ENCODE assay signal across 22 cellular contexts in the genomic region with DNA sequence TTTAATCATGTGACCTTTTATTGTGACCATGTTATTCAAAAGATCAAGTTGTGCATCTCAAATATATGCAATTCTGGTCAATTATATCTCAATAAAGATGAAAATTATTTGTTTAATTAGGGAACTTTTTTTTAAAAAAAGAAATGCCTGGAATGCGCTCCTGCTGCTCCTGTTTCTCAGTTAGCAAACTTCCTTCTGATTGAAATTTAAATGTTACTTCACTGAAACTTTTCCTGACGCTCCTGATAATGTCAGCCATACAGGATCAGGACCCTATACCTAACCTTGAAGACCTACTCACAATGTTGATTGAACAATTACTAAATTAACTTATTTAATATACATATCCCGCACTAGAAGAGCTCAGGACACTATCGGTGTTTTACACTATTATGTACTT.
DNase-seq lines count a peak whose midpoint lies in the region; ATAC-seq, FAIRE-seq and TF ChIP-seq lines count a peak whose summit lies in the region.
"Had no signal": no experiment of that assay in that cellular context is flagged by ENCODE, and none has a peak within 500 bp of the region (broad histone marks: within the 10 kb centered on the region; RNA-seq: fewer than 3 reads in every experiment).

No MANE protein-coding gene starts in this region.

- CTCF ChIA-PET in H1 (lab: Charles Lee; ENCODE audit: partially characterized antibody): no interaction called here

- H3K27ac ChIP-seq in GM23338 (ENCODE audit: low read depth) (peak overlapping the region; percentile 88), HUES6 (ENCODE audit: low read depth, low read length) (peak overlapping the region; percentile 55; the same call in 1 of the 2 replicates), H1 (ENCODE audit: low read depth, low read length) (no peak overlapping the region), mesendoderm (ENCODE audit: low read depth, low read length) (no peak overlapping the region)
- H3K27ac ChIP-seq: 22Rv1, BLaER1, C4-2B had no signal

- H3K23me2 ChIP-seq in H1 (ENCODE audit: low read depth, low read length): no peaks in the 10 kb centered on the region

- H3K9me3 Mint-ChIP-seq in GM23338: peaks cover 4% of the 10 kb centered on the region; the same call in 2 of the 3 replicates
- H3K9me3 Mint-ChIP-seq: CD8-positive, alpha-beta T cell had no signal

- H3F3A ChIP-seq in GM23338 (replicated peaks; ENCODE audit: low read depth): peaks cover 6% of the 10 kb centered on the region; the same call in 1 of the 2 replicates

- H3K79me2 ChIP-seq in GM23338 (replicated peaks; ENCODE audit: insufficient read depth) (peaks cover 12% of the 10 kb centered on the region; the same call in 1 of the 2 replicates), H1 (ENCODE audit: control insufficient read depth in 1 of 2, insufficient read depth in 2 of 2, low read length in 2 of 2) (peaks cover 0 to 22% of the 10 kb centered on the region in 2 experiments; a peak in 2 of 4 replicates), mesendoderm (ENCODE audit: control insufficient read depth, insufficient read depth, low read length) (no peaks in the 10 kb centered on the region)

- no peaks in the 10 kb centered on the region for H3K27me3 Mint-ChIP-seq in GM23338 (ENCODE audit: insufficient read depth, low read depth, poor library complexity)
- H3K27me3 Mint-ChIP-seq: B cell; CD4-positive, CD25-positive, alpha-beta regulatory T cell had no signal

- POLR2A ChIA-PET in H1 (lab: Charles Lee; ENCODE audit: partially characterized antibody): interaction anchor here (0.9 kb wide), 1 partner anchor 88 kb away, joined by 3 read pairs; no protein-coding TSS in a partner anchor

- peak; percentile 7 for FAIRE-seq in H1 (lab: Jason Lieb, UNC)
- FAIRE-seq: A204.1, GM12878 had no signal

- H3K4ac ChIP-seq in H1 (replicated peaks; ENCODE audit: insufficient read length, low read depth, low read length): no peak overlapping the region
- no peak overlapping the region for H3K4ac ChIP-seq in mesendoderm (ENCODE audit: low read depth, low read length)

- H3K4me3 ChIP-seq in GM23338: 0 out of 2 replicates have a peak overlapping the region, but pooled peaks have one; percentile 1
- H3K4me3 ChIP-seq in HUES6 (ENCODE audit: low read depth, low read length): 0 out of 2 replicates have a peak overlapping the region, but pooled peaks have one; percentile 21
- no peak overlapping the region for H3K4me3 ChIP-seq in H1 (ENCODE audit: extremely low read depth in 1 of 4, insufficient read depth in 2 of 4, low read depth in 3 of 4, low read length in 4 of 4)
- no peak overlapping the region for H3K4me3 ChIP-seq in mesendoderm (ENCODE audit: low read length)
- H3K4me3 ChIP-seq: BLaER1, GM12878, HAP-1 had no signal

- H3K23ac ChIP-seq in H1 (ENCODE audit: insufficient read length) (no peak overlapping the region), mesendoderm (ENCODE audit: low read length) (no peak overlapping the region)

- no peak overlapping the region for H2BK120ac ChIP-seq in H1 (replicated peaks; ENCODE audit: low read depth, low read length)
- no peak overlapping the region for H2BK120ac ChIP-seq in mesendoderm (ENCODE audit: low read depth, low read length)

- H3K27ac Mint-ChIP-seq in GM23338: peak overlapping the region; percentile 82
- H3K27ac Mint-ChIP-seq: B cell; CD4-positive, CD25-positive, alpha-beta regulatory T cell; CD8-positive, alpha-beta T cell; HFFc6 had no signal

- in situ Hi-C loops in KBM-7 (cut with MboI; ENCODE audit: low pct_unique_long_range_greater_than_20kb, low sequenced_read_pairs): no loop called here

- H3K27me3 ChIP-seq in GM23338 (ENCODE audit: insufficient read depth): no peaks in the 10 kb centered on the region
- H3K27me3 ChIP-seq in HUES6 (ENCODE audit: control insufficient read depth, insufficient read depth, low read length): no peaks in the 10 kb centered on the region
- H3K27me3 ChIP-seq in H1 (replicated peaks in 1 of 4; ENCODE audit: control insufficient read depth in 3 of 4, extremely low read depth in 1 of 4, insufficient read depth in 3 of 4, low read length in 3 of 4): no peaks in the 10 kb centered on the region
- H3K27me3 ChIP-seq in mesendoderm (ENCODE audit: insufficient read depth, low read length, poor library complexity): no peaks in the 10 kb centered on the region
- H3K27me3 ChIP-seq: BLaER1 had no signal

- H2BK5ac ChIP-seq in H1 (ENCODE audit: low read depth, low read length): peak overlapping the region; percentile 22; the same call in 1 of the 2 replicates
- peak overlapping the region; percentile 43 for H2BK5ac ChIP-seq in mesendoderm (ENCODE audit: low read length)

- H3K4me1 Mint-ChIP-seq in GM23338: peaks cover 37% of the 10 kb centered on the region
- H3K4me1 Mint-ChIP-seq: CD4-positive, CD25-positive, alpha-beta regulatory T cell had no signal

- H4K8ac ChIP-seq in H1 (ENCODE audit: extremely low read depth, insufficient read depth, low read length): no peak overlapping the region
- H4K8ac ChIP-seq in mesendoderm (ENCODE audit: low read depth, low read length): no peak overlapping the region

- H3K9ac ChIP-seq in HUES6 (ENCODE audit: low read length) (no peak overlapping the region), H1 (replicated peaks in 1 of 4; ENCODE audit: extremely low read depth in 1 of 4, low read depth in 3 of 4, low read length in 3 of 4) (no peak overlapping the region), mesendoderm (ENCODE audit: low read length) (no peak overlapping the region)
- H3K9ac ChIP-seq: BLaER1 had no signal

- H3K9me3 ChIP-seq in HUES6 (ENCODE audit: control insufficient read depth, insufficient read depth, low read depth, low read length) (no peaks in the 10 kb centered on the region; the same call in 1 of the 2 replicates), H1 (ENCODE audit: insufficient read depth in 2 of 2, low read depth in 1 of 2, low read length in 1 of 2) (no peaks in the 10 kb centered on the region)
- H3K9me3 ChIP-seq: BLaER1, HAP-1 had no signal

- 38% methylated on average over 4 of the region's 4 CpGs; no CpG with 5 or more reads in 1 of the 2 experiments for WGBS in H1 (ENCODE audit: extremely low coverage in 1 of 2, insufficient coverage in 1 of 2, insufficient read length in 1 of 2, insufficient replicate concordance in 2 of 2, low coverage in 1 of 2, low lambda C conversion rate in 2 of 2, missing lambda C conversion rate in 1 of 2), 2 experiments
- no CpG with 5 or more reads among the region's 4 CpGs for WGBS in mesendoderm (ENCODE audit: extremely low coverage, insufficient coverage, low lambda C conversion rate)

- TF ChIP-seq RAD21 in H1 (IDR thresholded peaks at IDR 0.05 in 1 of 2, conservative IDR thresholded peaks at IDR 0.05 in 1 of 2; ENCODE audit: low read depth in 2 of 2, low read length in 2 of 2): no peak

- H3K56ac ChIP-seq in H1 (replicated peaks; ENCODE audit: insufficient read length, low read depth, low read length) (no peak overlapping the region), mesendoderm (ENCODE audit: low read length) (no peak overlapping the region)

- DNase-seq in GM23338 (ENCODE audit: low spot score) (peak; percentile 61), H1 (ENCODE audit: low read depth in 1 of 2, low spot score in 2 of 2) (no peak), mesendoderm (peak; percentile 28), KBM-7 (no peak), putamen (ENCODE audit: low spot score) (no peak)
- DNase-seq: Caco-2; CD4-positive, CD25-positive, alpha-beta regulatory T cell; CD8-positive, alpha-beta T cell; DMS153; DMS79; EL; GDM1; HFFc6 had no signal

- no peak overlapping the region for H3K4me3 Mint-ChIP-seq in GM23338
- H3K4me3 Mint-ChIP-seq: B cell; CD4-positive, CD25-positive, alpha-beta regulatory T cell; CD8-positive, alpha-beta T cell; HFFc6 had no signal

- H3K79me1 ChIP-seq in H1 (ENCODE audit: low read depth, low read length) (no peaks in the 10 kb centered on the region), mesendoderm (ENCODE audit: low read length) (no peaks in the 10 kb centered on the region)

- H4K91ac ChIP-seq in H1 (replicated peaks; ENCODE audit: insufficient read length, low read length): no peak overlapping the region

- H3K18ac ChIP-seq in H1 (ENCODE audit: extremely low read depth, low read length) (no peak overlapping the region), mesendoderm (ENCODE audit: low read length) (no peak overlapping the region)

- H3K14ac ChIP-seq in H1 (ENCODE audit: insufficient read length): no peak overlapping the region

- H3K36me3 ChIP-seq in GM23338 (ENCODE audit: insufficient read depth) (no peaks in the 10 kb centered on the region), HUES6 (ENCODE audit: control insufficient read depth, insufficient read depth, low read length) (peaks cover 31% of the 10 kb centered on the region), H1 (ENCODE audit: control insufficient read depth in 2 of 4, insufficient read depth in 4 of 4, low read length in 3 of 4) (peaks cover 0 to 6% (median 1%) of the 10 kb centered on the region in 4 experiments; a peak in 2 of 8 replicates), mesendoderm (ENCODE audit: control insufficient read depth, insufficient read depth, low read length) (no peaks in the 10 kb centered on the region)
- H3K36me3 ChIP-seq: BLaER1, HAP-1 had no signal

- H4K5ac ChIP-seq in H1 (ENCODE audit: insufficient read length, low read depth, low read length) (peak overlapping the region; percentile 88), mesendoderm (ENCODE audit: low read length) (no peak overlapping the region)

- TF ChIP-seq POLR2A in H1 (IDR thresholded peaks at IDR 0.05; ENCODE audit: control extremely low read depth in 1 of 2, low read depth in 2 of 2, low read length in 2 of 2): no peak

- no peak overlapping the region for H2AFZ ChIP-seq in GM23338
- no peak overlapping the region for H2AFZ ChIP-seq in H1 (ENCODE audit: low read length)

- no peak overlapping the region for H2BK12ac ChIP-seq in H1 (ENCODE audit: low read depth, low read length)

- H3K36me3 Mint-ChIP-seq in GM23338 (ENCODE audit: low read depth): peaks cover 39% of the 10 kb centered on the region; the same call in 2 of the 3 replicates
- H3K36me3 Mint-ChIP-seq: CD4-positive, CD25-positive, alpha-beta regulatory T cell; CD8-positive, alpha-beta T cell had no signal

- TF ChIP-seq EP300 in H1 (IDR thresholded peaks at IDR 0.05; ENCODE audit: borderline replicate concordance in 1 of 2, low read depth in 2 of 2, low read length in 2 of 2): no peak

- H3K9me2 ChIP-seq in GM23338 (ENCODE audit: insufficient read depth): no peaks in the 10 kb centered on the region

- H2BK15ac ChIP-seq in H1 (ENCODE audit: low read length) (no peak overlapping the region), mesendoderm (replicated peaks; ENCODE audit: low read depth) (no peak overlapping the region)

- ATAC-seq in GM23338: peak; percentile 56; the same call in 2 of the 3 replicates
- ATAC-seq in GM19351 (IDR thresholded peaks at IDR 0.05; ENCODE audit: unreplicated experiment): no peak
- ATAC-seq: CD8-positive, alpha-beta T cell; GM12878 had no signal

- no peak for TF ChIP-seq CTCF in GM23338 (conservative IDR thresholded peaks at IDR 0.05; ENCODE audit: low read depth in 2 of 2)
- TF ChIP-seq CTCF in H1 (IDR thresholded peaks at IDR 0.05; ENCODE audit: control extremely low read depth in 1 of 3, insufficient read depth in 1 of 3, low read depth in 1 of 3, low read length in 3 of 3): no peak

- H4K20me1 ChIP-seq in GM23338 (replicated peaks; ENCODE audit: insufficient read depth) (no peaks in the 10 kb centered on the region), H1 (replicated peaks in 1 of 2; ENCODE audit: control insufficient read depth in 1 of 2, insufficient read depth in 2 of 2, low read length in 2 of 2) (no peaks in the 10 kb centered on the region)
- H4K20me1 ChIP-seq: BLaER1 had no signal

- H3K4me1 ChIP-seq in GM23338 (ENCODE audit: insufficient read depth): peaks cover 66% of the 10 kb centered on the region
- peaks cover 34% of the 10 kb centered on the region for H3K4me1 ChIP-seq in HUES6 (ENCODE audit: control insufficient read depth, insufficient read depth, low read length)
- peaks cover 4 to 11% (median 6%) of the 10 kb centered on the region in 4 experiments; a peak in 6 of 7 replicates for H3K4me1 ChIP-seq in H1 (replicated peaks in 1 of 4; ENCODE audit: control insufficient read depth in 3 of 4, insufficient read depth in 4 of 4, low read length in 3 of 4)
- H3K4me1 ChIP-seq in mesendoderm (ENCODE audit: control insufficient read depth, low read depth, low read length): peaks cover 2% of the 10 kb centered on the region
- H3K4me1 ChIP-seq: Caco-2, HAP-1 had no signal

- H2AK5ac ChIP-seq in H1 (ENCODE audit: low read depth, low read length) (no peak overlapping the region), mesendoderm (ENCODE audit: low read length) (no peak overlapping the region)

- H2BK20ac ChIP-seq in H1 (ENCODE audit: low read length): no peak overlapping the region

- peak overlapping the region; percentile 9; the same call in 1 of the 2 replicates for H3K4me2 ChIP-seq in GM23338
- H3K4me2 ChIP-seq in H1 (ENCODE audit: insufficient read depth in 1 of 2, low read depth in 2 of 2, low read length in 2 of 2): peak overlapping the region; percentile 33 to 37; a peak in 2 of 4 replicates
- no peak overlapping the region for H3K4me2 ChIP-seq in mesendoderm (ENCODE audit: low read length)
- H3K4me2 ChIP-seq: BLaER1 had no signal

Comparison
In these comparisons a context has a peak if more than half of its experiments do, and no peak if none do; other contexts are left out.
1. DNase-seq: peak in GM23338 (single experiment) and mesendoderm (single experiment); none in H1 (0 of 2), KBM-7 (single experiment) and putamen (single experiment).
2. H3K27ac ChIP-seq: peak in GM23338 (single experiment) and HUES6 (single experiment); none in H1 (single experiment) and mesendoderm (single experiment).
3. H3K4me3 ChIP-seq: peak in GM23338 (single experiment) and HUES6 (single experiment); none in H1 (0 of 4) and mesendoderm (single experiment).